12 cellular contexts compared by ENCODE assay signal in genomic region chr15:59993950-59994401, GRCh38. TPM values are rescaled to one million over a fixed set of nuclear protein-coding genes. Genes with fewer than 3 reads are reported as not detected.
A peak's percentile ranks its signal among the peaks of the same experiment; 100 is the strongest.
DNase-seq lines count a peak whose midpoint lies in the region; ATAC-seq and TF ChIP-seq lines count a peak whose summit lies in the region.
"Had no signal": no experiment of that assay in that cellular context is flagged by ENCODE, and none has a peak within 500 bp of the region (broad histone marks: within the 10 kb centered on the region; RNA-seq: fewer than 3 reads in every experiment).

No MANE protein-coding gene starts in this region.

- no peaks in the 10 kb centered on the region for H3K79me2 ChIP-seq in PC-3 (ENCODE audit: low read length)

- H3K27ac ChIP-seq in A673 (ENCODE audit: low read depth, low read length, poor library complexity, severe bottlenecking) (no peak overlapping the region), PC-3 (ENCODE audit: low read length) (no peak overlapping the region), iPS-18a (ENCODE audit: low read length) (no peak overlapping the region), RWPE1 (no peak overlapping the region)
- H3K27ac ChIP-seq: body of pancreas had no signal

- POLR2A ChIA-PET in A673 (lab: Charles Lee; ENCODE audit: low non-redundant PET) (no interaction called here), GM10248 (lab: Yijun Ruan, JAX) (no interaction called here), PC-3 (lab: Charles Lee; ENCODE audit: unreplicated experiment) (interaction anchor here (0.7 kb wide), 1 partner anchor 126 kb away, joined by 4 read pairs; no protein-coding TSS in a partner anchor), RWPE1 (lab: Yijun Ruan, JAX; ENCODE audit: low non-redundant PET) (no interaction called here)

- H3F3A ChIP-seq in PC-3 (ENCODE audit: low read length, unreplicated experiment): no peaks in the 10 kb centered on the region

- H4K20me1 ChIP-seq in PC-3 (ENCODE audit: low read length): no peaks in the 10 kb centered on the region

- H3K9me2 ChIP-seq in PC-3 (replicated peaks; ENCODE audit: low read length): no peaks in the 10 kb centered on the region

- H3K4me1 ChIP-seq in A673 (ENCODE audit: insufficient read depth, low read length, poor library complexity, severe bottlenecking): peaks cover 3% of the 10 kb centered on the region
- peaks cover 5% of the 10 kb centered on the region; the same call in 1 of the 2 replicates for H3K4me1 ChIP-seq in PC-3 (ENCODE audit: insufficient read depth, low read length)
- H3K4me1 ChIP-seq in iPS-18a (ENCODE audit: control insufficient read depth, low read depth, low read length): peaks cover 41% of the 10 kb centered on the region

- ATAC-seq in PC-3 (no peak), HG03520 (IDR thresholded peaks at IDR 0.05; ENCODE audit: unreplicated experiment) (no peak)
- ATAC-seq: body of pancreas; stimulated activated memory B cell treated with anti-CD40 and anti-IgM and Interleukin-4, amounts not matched to agents 10 μg/mL and 1 μg/mL and 100 μg/mL, for 72 hours had no signal

- H3K9me3 ChIP-seq in A673 (ENCODE audit: low read depth, low read length, poor library complexity, severe bottlenecking): no peaks in the 10 kb centered on the region
- no peaks in the 10 kb centered on the region for H3K9me3 ChIP-seq in PC-3 (ENCODE audit: low read length)
- no peaks in the 10 kb centered on the region for H3K9me3 ChIP-seq in iPS-18a (ENCODE audit: control insufficient read depth, low read depth, low read length)
- H3K9me3 ChIP-seq: body of pancreas had no signal

- no peak overlapping the region for H2AFZ ChIP-seq in PC-3 (ENCODE audit: low read length)

- H3K9ac ChIP-seq in PC-3 (ENCODE audit: low read length) (no peak overlapping the region), iPS-18a (ENCODE audit: low read length) (no peak overlapping the region)

- H3K4me2 ChIP-seq in PC-3 (ENCODE audit: low read length): no peak overlapping the region

- TF ChIP-seq CTCF in A673 (conservative IDR thresholded peaks at IDR 0.05; ENCODE audit: low read depth, low read length): 0 out of 2 replicates have a peak, but pooled peaks have one; percentile 24
- TF ChIP-seq CTCF in GM10248 (IDR thresholded peaks at IDR 0.05; ENCODE audit: control extremely low read depth, extremely low read depth, low read depth, missing control alignments): no peak
- TF ChIP-seq CTCF in PC-3 (conservative IDR thresholded peaks at IDR 0.05; ENCODE audit: low read depth, low read length): peak; percentile 41; the same call in 1 of the 2 replicates
- no peak for TF ChIP-seq CTCF in RWPE1 (conservative IDR thresholded peaks at IDR 0.05; ENCODE audit: low read depth)

- intact Hi-C loops in A673 (cut with micrococcal nuclease; ENCODE audit: unreplicated experiment): no loop called here
- intact Hi-C loops in PC-3 (cut with micrococcal nuclease): no loop called here

- no TSS peak for BruUV-seq in A673 (replicated peaks; lab: Mats Ljungman, UMichigan)
- no TSS peak for BruUV-seq in PC-3 (replicated peaks; lab: Mats Ljungman, UMichigan)

- H3K36me3 ChIP-seq in A673 (ENCODE audit: insufficient read depth, low read length, poor library complexity, severe bottlenecking) (no peaks in the 10 kb centered on the region), PC-3 (ENCODE audit: low read depth, low read length) (no peaks in the 10 kb centered on the region), iPS-18a (ENCODE audit: control insufficient read depth, low read depth, low read length) (no peaks in the 10 kb centered on the region)

- H3K27me3 ChIP-seq in A673 (replicated peaks; ENCODE audit: insufficient read depth, low read depth, low read length, poor library complexity) (peaks cover 98% of the 10 kb centered on the region), PC-3 (ENCODE audit: low read length) (peaks cover 83% of the 10 kb centered on the region), iPS-18a (ENCODE audit: control insufficient read depth, insufficient read depth, low read length) (peaks cover 52% of the 10 kb centered on the region)

- CTCF ChIA-PET in A673 (lab: Charles Lee): no interaction called here
- CTCF ChIA-PET in GM10248 (lab: Yijun Ruan, JAX): interaction anchor here (1.7 to 1.8 kb wide), 2 partner anchors 10 to 76 kb away, joined by 4 to 6 read pairs; partner anchors contain the start of gene FOXB1
- CTCF ChIA-PET in PC-3 (lab: Charles Lee): no interaction called here
- CTCF ChIA-PET in RWPE1 (lab: Yijun Ruan, JAX): interaction anchor here (0.8 to 1.1 kb wide), 3 partner anchors 252 to 527 kb away, joined by 3 read pairs; no protein-coding TSS in a partner anchor

- no peak overlapping the region for H3K4me3 ChIP-seq in A673 (ENCODE audit: low read depth, low read length, poor library complexity, severe bottlenecking)
- H3K4me3 ChIP-seq in PC-3 (ENCODE audit: low read length): no peak overlapping the region
- peak overlapping the region; percentile 88 for H3K4me3 ChIP-seq in iPS-18a (ENCODE audit: low read length)
- H3K4me3 ChIP-seq: body of pancreas had no signal

- no peak for DNase-seq in A673 (ENCODE audit: low spot score)
- peak; percentile 25 for DNase-seq in GM10248 (ENCODE audit: extremely low spot score)
- no peak for DNase-seq in PC-3
- DNase-seq in COR-L47 (lab: John Stamatoyannopoulos, UW): no peak
- no peak for DNase-seq in NCI-H345 (lab: John Stamatoyannopoulos, UW)
- no peak for DNase-seq in RWPE1 (ENCODE audit: low spot score)
- DNase-seq: body of pancreas; CD4-positive, alpha-beta T cell had no signal

RNA-seq across cellular contexts. Expression of gene FOXB1, which starts 10.1 kb away (rescaled TPM):
- total RNA-seq in A673 (2021): not detected in 2 replicates
- not detected in 2 replicates for total RNA-seq in PC-3 (2014; rRNA removed)
- total RNA-seq: body of pancreas, SK-MEL-5 had no signal

Comparison
In these comparisons a context has a peak if more than half of its experiments do, and no peak if none do; other contexts are left out.
1. CTCF ChIP-seq: peak in A673 (single experiment) and PC-3 (single experiment); none in GM10248 (single experiment) and RWPE1 (single experiment).
2. CTCF ChIA-PET loops: an anchor here in GM10248 (1.7 to 1.8 kb wide) and RWPE1 (0.8 to 1.1 kb wide); none called in A673 and PC-3.